In genomic region chr2:151290467-151290866, GRCh38 we compare ENCODE assay signal across 8 cellular contexts. TPM values are rescaled to one million over a fixed set of nuclear protein-coding genes. Genes with fewer than 3 reads are reported as not detected.
DNase-seq lines count a peak whose midpoint lies in the region; ATAC-seq and TF ChIP-seq lines count a peak whose summit lies in the region.

No MANE protein-coding gene starts in this region.

- WGBS in heart left ventricle, 4 donors: 77 to 89% (median 80%) methylated on average over 2 of the region's 2 CpGs
- WGBS in upper lobe of left lung, 2 donors: 62 to 82% methylated on average over 2 of the region's 2 CpGs

- H3K4me1 Mint-ChIP-seq in mesothelial cell of epicardium: peaks cover 14% of the 10 kb centered on the region

- H3K27me3 Mint-ChIP-seq in mesothelial cell of epicardium (ENCODE audit: low read depth): no peaks in the 10 kb centered on the region

- H3K4me3 ChIP-seq in heart left ventricle: peak overlapping the region in 9 of 12 donors; percentile 60 to 83 (median 75)
- peak overlapping the region; percentile 51 for H3K4me3 ChIP-seq in astrocyte of the spinal cord (ENCODE audit: low read depth, low read length)
- H3K4me3 ChIP-seq in upper lobe of left lung: peak overlapping the region in 3 of 4 donors; percentile 68 to 81 (median 69)

- in situ Hi-C loops in astrocyte of the spinal cord (cut with HindIII; ENCODE audit: low sequenced_read_pairs): no loop called here

- TF ChIP-seq POLR2A in heart left ventricle (IDR thresholded peaks at IDR 0.05) (no peak), upper lobe of left lung (IDR thresholded peaks at IDR 0.05) (no peak)

- no peaks in the 10 kb centered on the region for H3K36me3 Mint-ChIP-seq in mesothelial cell of epicardium

- TF ChIP-seq EP300 in upper lobe of left lung (IDR thresholded peaks at IDR 0.05): no peak

- H3K27me3 ChIP-seq in heart left ventricle (peaks cover 0 to 4% (median 0%) of the 10 kb centered on the region in 9 donors), upper lobe of left lung (no peaks in the 10 kb centered on the region)

- peak overlapping the region; percentile 86 to 100 (median 94) for H3K27ac ChIP-seq in heart left ventricle
- H3K27ac ChIP-seq in upper lobe of left lung: peak overlapping the region; percentile 97 to 100 (median 98)

- DNase-seq in heart left ventricle: no peak
- DNase-seq in Right ventricle myocardium superior: no peak
- no peak for DNase-seq in astrocyte of the spinal cord (ENCODE audit: low read depth, low spot score)
- DNase-seq in mesothelial cell of epicardium (ENCODE audit: low spot score in 2 of 2, unreplicated experiment in 2 of 2): no peak
- DNase-seq in upper lobe of left lung: no peak
- no peak for DNase-seq in superior temporal gyrus (ENCODE audit: extremely low spot score)
- no peak for DNase-seq in GM03348 (ENCODE audit: low spot score)

- no peak for TF ChIP-seq CTCF in heart left ventricle (IDR thresholded peaks at IDR 0.05)
- TF ChIP-seq CTCF in astrocyte of the spinal cord (IDR thresholded peaks at IDR 0.05; ENCODE audit: low read depth, low read length): no peak
- TF ChIP-seq CTCF in mesothelial cell of epicardium (IDR thresholded peaks at IDR 0.05; ENCODE audit: unreplicated experiment): no peak
- TF ChIP-seq CTCF in upper lobe of left lung (IDR thresholded peaks at IDR 0.05): no peak

- H3K27ac Mint-ChIP-seq in mesothelial cell of epicardium: peak overlapping the region; percentile 96

- H3K9me3 ChIP-seq in heart left ventricle (peaks cover 0 to 3% (median 0%) of the 10 kb centered on the region in 12 donors), upper lobe of left lung (no peaks in the 10 kb centered on the region)

- ATAC-seq in heart left ventricle (no peak), Right ventricle myocardium superior (ENCODE audit: poor library complexity) (no peak), upper lobe of left lung (ENCODE audit: low FRiP score in 2 of 2) (no peak), GM21723 (IDR thresholded peaks at IDR 0.05; ENCODE audit: unreplicated experiment) (no peak)

- no peaks in the 10 kb centered on the region for H3K36me3 ChIP-seq in heart left ventricle
- no peaks in the 10 kb centered on the region for H3K36me3 ChIP-seq in upper lobe of left lung

- H3K4me1 ChIP-seq in heart left ventricle: peaks cover 0 to 52% (median 5%) of the 10 kb centered on the region in 12 donors
- peaks cover 16 to 31% (median 22%) of the 10 kb centered on the region in 4 donors for H3K4me1 ChIP-seq in upper lobe of left lung

- H3K4me3 Mint-ChIP-seq in mesothelial cell of epicardium: peak overlapping the region; percentile 77

- intact Hi-C loops in heart left ventricle (cut with DNase I): loop anchor here in 2 of 10 donors (5.0 to 10.0 kb wide), 2 partner anchors 114 to 117 kb away; partner anchors contain the start of gene RIF1 (in 2 of the 2)
- intact Hi-C loops in Right ventricle myocardium superior (cut with DNase I): no loop called here

- peaks cover under 1% of the 10 kb centered on the region for H3K9me3 Mint-ChIP-seq in mesothelial cell of epicardium

RNA-seq across cellular contexts. Expression of gene NMI, which starts 1.0 kb away (rescaled TPM):
- total RNA-seq in heart left ventricle (10 to 100 TPM in 1 of 9 donors, 1 to 10 TPM in 8; 1.7 to 15.9 (median 3.7) TPM), Right ventricle myocardium superior (3.6 TPM), mesothelial cell of epicardium (8.5 to 9.2 TPM (median 8.8 TPM) in 3 replicates), upper lobe of left lung (10 to 100 TPM; 12.0 to 29.0 (median 20.5) TPM)
- 1 to 10 TPM; 2.4 to 5.1 TPM for polyA plus RNA-seq in heart left ventricle

RNA-seq across cellular contexts. Expression of gene RBM43, which starts 28.8 kb away (rescaled TPM):
- 1 to 10 TPM in 7 of 9 donors, under 1 TPM in 2; 0.81 to 5.9 (median 1.9) TPM for total RNA-seq in heart left ventricle
- polyA plus RNA-seq in heart left ventricle: 1 to 10 TPM; 1.1 to 1.2 TPM
- 1.6 TPM for total RNA-seq in Right ventricle myocardium superior
- 7.1 to 7.3 TPM (median 7.2 TPM) in 3 replicates for total RNA-seq in mesothelial cell of epicardium
- 10 to 100 TPM in 2 of 6 donors, 1 to 10 TPM in 4; 4.4 to 16.8 (median 8.1) TPM for total RNA-seq in upper lobe of left lung
